ENCODE assay signal across 8 cellular contexts in the genomic region with DNA sequence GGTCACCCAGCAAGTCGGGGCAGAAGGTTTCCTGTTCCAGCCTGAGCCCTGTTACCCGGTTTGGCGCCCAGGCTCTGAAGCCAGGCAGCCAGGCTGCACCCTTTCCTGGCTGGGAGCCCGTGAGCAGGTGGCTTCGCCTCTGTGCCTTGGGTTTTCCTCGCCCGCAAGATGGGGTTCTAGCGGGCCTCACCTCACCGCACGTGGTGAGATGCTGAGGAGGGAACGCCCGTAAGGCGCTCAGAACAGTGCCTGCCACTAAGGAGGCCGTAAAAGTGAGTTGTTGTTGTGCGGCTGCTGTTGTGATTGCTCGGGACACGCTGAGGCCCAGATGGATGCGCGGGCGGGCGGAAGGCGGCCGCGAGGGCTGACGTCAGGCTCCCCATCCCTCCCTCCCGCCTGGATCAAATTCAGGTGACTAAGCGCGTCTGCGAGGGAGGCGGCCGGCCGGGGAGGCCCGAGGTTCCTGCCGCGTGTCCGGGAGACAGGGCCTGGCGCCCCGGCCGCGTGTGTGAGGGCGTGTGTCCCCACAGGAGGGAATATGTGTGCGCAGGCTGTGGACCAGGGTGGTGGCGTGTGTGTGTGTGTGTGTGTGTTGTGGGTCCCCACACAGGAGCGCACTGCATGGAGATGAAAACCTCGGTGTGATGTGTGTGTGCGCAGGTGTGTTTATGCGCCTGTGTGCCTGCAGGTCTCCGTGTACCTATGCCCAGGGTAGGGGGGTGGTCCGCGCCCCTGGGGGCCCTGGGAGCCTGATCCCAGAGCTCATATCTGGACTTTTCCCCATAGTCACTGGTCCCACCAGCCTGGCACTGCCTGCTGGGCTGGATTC. TPM values are rescaled to one million over a fixed set of nuclear protein-coding genes. Genes with fewer than 3 reads are reported as not detected.
DNase-seq lines count a peak whose midpoint lies in the region; TF ChIP-seq lines count a peak whose summit lies in the region.

No MANE protein-coding gene starts in this region.

- 61% methylated on average over 32 of the region's 50 CpGs for WGBS in suprapubic skin

- H3K4me3 Mint-ChIP-seq in IgD-negative memory B cell: peak overlapping the region in 1 of 4 donors; percentile 70

- no peaks in the 10 kb centered on the region for H3K36me3 Mint-ChIP-seq in IgD-negative memory B cell

- intact Hi-C loops in ascending aorta (cut with DNase I): no loop called here

- H4K20me1 ChIP-seq in Karpas-422 (ENCODE audit: insufficient read depth, low read depth, low read length): peaks cover 11% of the 10 kb centered on the region; the same call in 1 of the 2 replicates

- no peak overlapping the region for H2AFZ ChIP-seq in Karpas-422 (ENCODE audit: low read length)

- H3K36me3 ChIP-seq in ascending aorta (peaks cover 4 to 18% of the 10 kb centered on the region in 2 donors), suprapubic skin (peaks cover 21% of the 10 kb centered on the region), Karpas-422 (ENCODE audit: insufficient read depth, low read length) (no peaks in the 10 kb centered on the region)

- no peaks in the 10 kb centered on the region for H3K27me3 Mint-ChIP-seq in IgD-negative memory B cell

- peaks cover 15 to 29% (median 25%) of the 10 kb centered on the region in 3 donors for H3K4me1 Mint-ChIP-seq in IgD-negative memory B cell

- CTCF ChIA-PET in AG04449 (lab: Yijun Ruan, JAX): interaction anchor here (1.0 to 4.5 kb wide), 5 partner anchors 23 to 114 kb away, joined by 3 to 21 read pairs (median 6); partner anchors contain the start of gene NCBP3

- H3K9me3 Mint-ChIP-seq in IgD-negative memory B cell: no peaks in the 10 kb centered on the region

- TF ChIP-seq EP300 in suprapubic skin (IDR thresholded peaks at IDR 0.05): no peak

- H3K27ac ChIP-seq in ascending aorta: peak overlapping the region; percentile 81 to 85
- peak overlapping the region; percentile 91 for H3K27ac ChIP-seq in suprapubic skin
- H3K27ac ChIP-seq in Karpas-422 (ENCODE audit: low read length): no peak overlapping the region

- POLR2A ChIA-PET in AG04449 (lab: Yijun Ruan, JAX): no interaction called here

- no peak overlapping the region for H3K4me2 ChIP-seq in Karpas-422 (ENCODE audit: low read depth, low read length, poor library complexity, severe bottlenecking)

- TF ChIP-seq CTCF in AG04449 (IDR thresholded peaks at IDR 0.05; ENCODE audit: insufficient read depth, low read length, missing control alignments): no peak
- TF ChIP-seq CTCF in ascending aorta (IDR thresholded peaks at IDR 0.05): no peak
- no peak for TF ChIP-seq CTCF in suprapubic skin (IDR thresholded peaks at IDR 0.05)

- H3K9me2 ChIP-seq in Karpas-422 (replicated peaks; ENCODE audit: insufficient read depth, low read length): no peaks in the 10 kb centered on the region

- no peaks in the 10 kb centered on the region for H3K79me2 ChIP-seq in Karpas-422 (ENCODE audit: low read length)

- H3K4me1 ChIP-seq in ascending aorta: peaks cover 18 to 49% of the 10 kb centered on the region in 2 donors
- H3K4me1 ChIP-seq in suprapubic skin: peaks cover 83% of the 10 kb centered on the region
- H3K4me1 ChIP-seq in Karpas-422 (ENCODE audit: low read length): peaks cover 34% of the 10 kb centered on the region

- H3K9me3 ChIP-seq in ascending aorta (no peaks in the 10 kb centered on the region), suprapubic skin (no peaks in the 10 kb centered on the region), Karpas-422 (ENCODE audit: low read length) (no peaks in the 10 kb centered on the region)

- no peak overlapping the region for H3K9ac ChIP-seq in Karpas-422 (ENCODE audit: low read length)

- peak in 1 of 2 donors; percentile 24 for TF ChIP-seq POLR2A in suprapubic skin (IDR thresholded peaks at IDR 0.05)

- H3K4me3 ChIP-seq in AG04449 (ENCODE audit: low read depth, low read length) (0 out of 2 replicates have a peak overlapping the region, but pooled peaks have one; percentile 15), ascending aorta (no peak overlapping the region), suprapubic skin (no peak overlapping the region), Karpas-422 (ENCODE audit: low read length) (no peak overlapping the region)

- H3K27me3 ChIP-seq in ascending aorta (no peaks in the 10 kb centered on the region), suprapubic skin (no peaks in the 10 kb centered on the region), Karpas-422 (ENCODE audit: low read length) (no peaks in the 10 kb centered on the region)

- H3K27ac Mint-ChIP-seq in IgD-negative memory B cell: peak overlapping the region in 2 of 3 donors; percentile 48 to 83

- peak; percentile 69 for DNase-seq in AG04449 (ENCODE audit: low read depth, low spot score)
- DNase-seq in ascending aorta (ENCODE audit: low spot score in 2 of 2): peak in 1 of 2 donors; percentile 83
- peak; percentile 72 for DNase-seq in iPS-NIHi7 (ENCODE audit: extremely low spot score)
- DNase-seq in suprapubic skin (ENCODE audit: low spot score in 2 of 2): peak; percentile 93 to 94
- DNase-seq in SW 1271 (lab: John Stamatoyannopoulos, UW): no peak
- no peak for DNase-seq in Karpas-422
- no peak for DNase-seq in activated CD4-positive, alpha-beta T cell treated with anti-CD3 and anti-CD28 coated beads, Interleukin-2, amount 50 U/mL, for 1 hour

RNA-seq across cellular contexts. Expression of gene CAMKK1, which starts 4.3 kb away (rescaled TPM):
- polyA plus RNA-seq in IgD-negative memory B cell: 0.53 TPM
- total RNA-seq in ascending aorta (3.6 TPM), suprapubic skin (10 to 100 TPM; 10.8 to 17.3 (median 12.9) TPM)
- total RNA-seq in Karpas-422 (2014; rRNA removed; shearing (Covaris generic); ENCODE audit: low replicate concordance): 0.07 and 0.58 TPM in 2 replicates

RNA-seq across cellular contexts. Expression of gene P2RX1, which starts 27.7 kb away (rescaled TPM):
- 2.4 TPM for polyA plus RNA-seq in IgD-negative memory B cell
- total RNA-seq in ascending aorta (not detected), suprapubic skin (1 to 10 TPM in 2 of 4 donors, under 1 TPM in 2; 0.25 to 2.6 (median 1.2) TPM)
- not detected in 2 replicates for total RNA-seq in Karpas-422 (2014; rRNA removed; shearing (Covaris generic); ENCODE audit: low replicate concordance)

RNA-seq across cellular contexts. Expression of gene NCBP3, which starts 42.5 kb away (rescaled TPM):
- 12.5 TPM for polyA plus RNA-seq in IgD-negative memory B cell
- total RNA-seq in ascending aorta (3.9 TPM), suprapubic skin (10 to 100 TPM; 15.4 to 41.8 (median 26.1) TPM)
- 10.1 and 17.0 TPM in 2 replicates for total RNA-seq in Karpas-422 (2014; rRNA removed; shearing (Covaris generic); ENCODE audit: low replicate concordance)

Comparison
In these comparisons a context has a peak if more than half of its experiments do, and no peak if none do; other contexts are left out.
1. DNase-seq: peak in AG04449 (single experiment), iPS-NIHi7 (single experiment) and suprapubic skin (2 of 2); none in SW 1271 (0 of 2), Karpas-422 (single experiment) and activated CD4-positive, alpha-beta T cell treated with anti-CD3 and anti-CD28 coated beads, Interleukin-2, amount 50 U/mL, for 1 hour (single experiment).